Comparison of ENCODE assay signal across 26 cellular contexts in the genomic region with DNA sequence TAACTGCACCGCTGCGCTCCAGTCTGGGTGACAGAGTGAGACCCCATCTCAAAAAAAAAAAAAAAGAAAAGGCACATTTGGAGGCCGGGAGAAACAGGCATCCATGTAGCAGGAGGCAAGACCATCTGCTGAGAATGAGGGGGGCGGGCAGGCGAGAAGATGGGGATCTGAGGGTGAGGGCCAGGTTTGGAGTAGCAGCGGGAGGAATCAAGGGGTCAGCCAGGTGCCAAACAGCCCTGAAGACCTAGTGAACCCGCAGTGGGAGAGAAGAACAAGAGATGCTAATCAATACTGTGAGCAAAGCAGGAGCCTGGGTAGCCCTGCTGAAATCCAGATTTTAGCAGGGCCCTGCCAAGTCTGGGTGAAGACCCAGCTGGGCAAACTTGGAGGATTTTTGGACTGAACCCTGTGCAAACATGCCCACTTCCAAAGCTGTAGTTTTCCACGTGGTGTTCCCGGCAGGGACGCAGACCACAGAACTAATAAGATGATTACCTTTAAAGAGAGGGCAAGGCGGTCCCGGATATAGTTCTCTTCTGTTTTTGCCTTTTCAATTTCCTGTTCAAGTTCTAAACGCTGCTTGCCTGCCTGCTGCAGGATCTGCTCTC.
A peak's percentile ranks its signal among the peaks of the same experiment; 100 is the strongest.
DNase-seq lines count a peak whose midpoint lies in the region; ATAC-seq and TF ChIP-seq lines count a peak whose summit lies in the region.
"Had no signal": no experiment of that assay in that cellular context is flagged by ENCODE, and none has a peak within 500 bp of the region (broad histone marks: within the 10 kb centered on the region; RNA-seq: fewer than 3 reads in every experiment).

No MANE protein-coding gene starts in this region.

- H3K4me1 ChIP-seq in mammary epithelial cell (ENCODE audit: insufficient read depth, low read length) = peaks cover 26% of the 10 kb centered on the region
- H3K4me1 ChIP-seq in SK-N-SH (ENCODE audit: control insufficient read depth in 1 of 2, insufficient read depth in 2 of 2, low read depth in 1 of 2, low read length in 1 of 2) = peaks cover 10 to 16% of the 10 kb centered on the region in 2 experiments; a peak in 3 of 4 replicates
- H3K4me1 ChIP-seq: lower lobe of right lung, Peyer's patch, upper lobe of right lung had no signal

- TF ChIP-seq CTCF in mammary epithelial cell (conservative IDR thresholded peaks at IDR 0.05 in 1 of 2, IDR thresholded peaks at IDR 0.05 in 1 of 2; ENCODE audit: extremely low read depth in 1 of 2, insufficient read depth in 1 of 2, low read depth in 1 of 2, low read length in 2 of 2) (no peak), neural crest cell (conservative IDR thresholded peaks at IDR 0.05) (no peak), GM13976 (IDR thresholded peaks at IDR 0.05; ENCODE audit: borderline replicate concordance, control extremely low read depth, extremely low read depth, insufficient read depth, missing control alignments) (no peak), SK-N-SH (IDR thresholded peaks at IDR 0.05) (no peak)

- H3K27ac Mint-ChIP-seq in activated T-cell treated with anti-CD3 and anti-CD28 coated beads, Interleukin-2, amount 50 U/mL, for 24 hours = peak overlapping the region; percentile 60
- H3K27ac Mint-ChIP-seq in activated T-cell treated with anti-CD3 and anti-CD28 coated beads, Interleukin-2, amount 50 U/mL, for 72 hours = no peak overlapping the region
- H3K27ac Mint-ChIP-seq in neural crest cell (ENCODE audit: unreplicated experiment) = peak overlapping the region; percentile 76
- H3K27ac Mint-ChIP-seq: T-cell had no signal

- CTCF ChIA-PET in mammary epithelial cell (lab: Charles Lee; ENCODE audit: low non-redundant PET) = no interaction called here
- CTCF ChIA-PET in SK-N-SH (lab: Yijun Ruan, JAX) = interaction anchor here (1.1 to 2.3 kb wide), 5 partner anchors 16 to 452 kb away, joined by 3 to 7 read pairs (median 4); no protein-coding TSS in a partner anchor

- H3K4me3 ChIP-seq in mammary epithelial cell (replicated peaks in 1 of 3; ENCODE audit: insufficient read depth in 1 of 3, low read depth in 2 of 3, low read length in 3 of 3) (no peak overlapping the region), SK-N-SH (ENCODE audit: low read depth in 2 of 2, low read length in 1 of 2) (no peak overlapping the region)
- H3K4me3 ChIP-seq: GM12878, lower lobe of right lung, Peyer's patch, psoas muscle, upper lobe of right lung had no signal

- H4K20me1 ChIP-seq in mammary epithelial cell (ENCODE audit: insufficient read depth, low read length) (no peaks in the 10 kb centered on the region), SK-N-SH (ENCODE audit: insufficient read depth) (no peaks in the 10 kb centered on the region)

- H3K27me3 ChIP-seq in mammary epithelial cell (ENCODE audit: insufficient read depth, low read length) (no peaks in the 10 kb centered on the region), SK-N-SH (ENCODE audit: insufficient read depth) (no peaks in the 10 kb centered on the region)
- H3K27me3 ChIP-seq: Peyer's patch, upper lobe of right lung had no signal

- H2AFZ ChIP-seq in mammary epithelial cell (ENCODE audit: low read depth, low read length) = no peak overlapping the region
- no peak overlapping the region for H2AFZ ChIP-seq in SK-N-SH (ENCODE audit: low read depth)

- 93% methylated on average over 13 of the region's 13 CpGs for WGBS in mammary epithelial cell (ENCODE audit: low coverage, missing lambda C conversion rate)
- 95% methylated on average over 13 of the region's 13 CpGs for WGBS in SK-N-SH (ENCODE audit: low lambda C conversion rate)

- no peaks in the 10 kb centered on the region for H3K9me2 ChIP-seq in SK-N-SH

- ATAC-seq in activated T-cell treated with anti-CD3 and anti-CD28 coated beads, Interleukin-2, amount 50 U/mL, for 72 hours (replicated peaks in 1 of 2) = no peak
- ATAC-seq in GM19324 (IDR thresholded peaks at IDR 0.05; ENCODE audit: low FRiP score, unreplicated experiment) = no peak
- ATAC-seq: activated CD4-positive, CD25-positive, alpha-beta regulatory T cell treated with anti-CD3 and anti-CD28 coated beads, Interleukin-2, amount 50 U/mL, for 24 hours; activated T-cell treated with anti-CD3 and anti-CD28 coated beads, Interleukin-2, amount 50 U/mL, for 4 hours; GM12878; lower lobe of right lung; psoas muscle; T-cell; upper lobe of right lung had no signal

- no TSS peak for BruUV-seq in mammary epithelial cell (replicated peaks; lab: Mats Ljungman, UMichigan)

- in situ Hi-C loops in mammary epithelial cell (cut with MboI; ENCODE audit: low sequenced_read_pairs in 2 of 2) (loop anchor here in 1 of 2 donors (5.0 to 10.0 kb wide), 2 partner anchors 228 to 455 kb away; a partner anchor contains a TSS), GM13976 (cut with MboI; ENCODE audit: low sequenced_read_pairs, unreplicated experiment) (loop anchor here (10.0 kb wide), 1 partner anchor 225 kb away; no protein-coding TSS in a partner anchor)

- H3K4me1 Mint-ChIP-seq in activated T-cell treated with anti-CD3 and anti-CD28 coated beads, Interleukin-2, amount 50 U/mL, for 24 hours (ENCODE audit: low read depth) = peaks cover 20% of the 10 kb centered on the region
- peaks cover 32% of the 10 kb centered on the region for H3K4me1 Mint-ChIP-seq in activated T-cell treated with anti-CD3 and anti-CD28 coated beads, Interleukin-2, amount 50 U/mL, for 72 hours (ENCODE audit: low read depth)
- peaks cover 18% of the 10 kb centered on the region for H3K4me1 Mint-ChIP-seq in neural crest cell

- intact Hi-C loops in mammary epithelial cell (cut with micrococcal nuclease) = loop anchor here (5.0 kb wide), 1 partner anchor 58 kb away; no protein-coding TSS in a partner anchor

- H3K9me3 ChIP-seq in mammary epithelial cell (replicated peaks; ENCODE audit: insufficient read depth, low read length) = no peaks in the 10 kb centered on the region
- H3K9me3 ChIP-seq in SK-N-SH = no peaks in the 10 kb centered on the region
- H3K9me3 ChIP-seq: lower lobe of right lung, Peyer's patch, psoas muscle, upper lobe of right lung had no signal

- H3K27me3 Mint-ChIP-seq in activated T-cell treated with anti-CD3 and anti-CD28 coated beads, Interleukin-2, amount 50 U/mL, for 24 hours = no peaks in the 10 kb centered on the region
- no peaks in the 10 kb centered on the region for H3K27me3 Mint-ChIP-seq in activated T-cell treated with anti-CD3 and anti-CD28 coated beads, Interleukin-2, amount 50 U/mL, for 72 hours (ENCODE audit: low read depth)
- no peaks in the 10 kb centered on the region for H3K27me3 Mint-ChIP-seq in neural crest cell (ENCODE audit: low read depth)
- H3K27me3 Mint-ChIP-seq: B cell, T-cell had no signal

- no peak for TF ChIP-seq RAD21 in SK-N-SH (IDR thresholded peaks at IDR 0.05; ENCODE audit: low read length)

- peaks cover 10% of the 10 kb centered on the region for H3F3A ChIP-seq in SK-N-SH (replicated peaks; ENCODE audit: insufficient read depth)

- H3K4me2 ChIP-seq in mammary epithelial cell (ENCODE audit: insufficient read depth, low read depth, low read length) (no peak overlapping the region), SK-N-SH (no peak overlapping the region)

- TF ChIP-seq EP300 in SK-N-SH (IDR thresholded peaks at IDR 0.05; ENCODE audit: borderline replicate concordance in 1 of 2, low read depth in 1 of 2, low read length in 1 of 2) = no peak

- H3K4me3 Mint-ChIP-seq in activated T-cell treated with anti-CD3 and anti-CD28 coated beads, Interleukin-2, amount 50 U/mL, for 24 hours = no peak overlapping the region
- H3K4me3 Mint-ChIP-seq in activated T-cell treated with anti-CD3 and anti-CD28 coated beads, Interleukin-2, amount 50 U/mL, for 72 hours = no peak overlapping the region
- H3K4me3 Mint-ChIP-seq in neural crest cell = no peak overlapping the region
- H3K4me3 Mint-ChIP-seq: activated T-cell treated with anti-CD3 and anti-CD28 coated beads, Interleukin-2, amount 50 U/mL, for 4 hours; B cell; H9; T-cell had no signal

- DNase-seq in activated T-cell treated with anti-CD3 and anti-CD28 coated beads, Interleukin-2, amount 50 U/mL, for 24 hours = no peak
- DNase-seq in activated T-cell treated with anti-CD3 and anti-CD28 coated beads, Interleukin-2, amount 50 U/mL, for 72 hours = no peak
- DNase-seq in mammary epithelial cell (no peak), neural crest cell (ENCODE audit: low read depth, low spot score) (no peak), NOMO-1 treated with dmso at 0.1 percent for 144 hours (lab: John Stamatoyannopoulos, UW; ENCODE audit: unreplicated experiment) (no peak), GM13976 (ENCODE audit: low spot score) (no peak), SK-N-SH (no peak)
- DNase-seq: activated naive CD4-positive, alpha-beta T cell treated with Interleukin-2 at 50 U/mL for 16 hours; activated T-cell treated with anti-CD3 and anti-CD28 coated beads, Interleukin-2, amount 50 U/mL, for 4 hours; amniotic stem cell; DND-41; H9; IMR-90; kidney; lower lobe of right lung; NCI-H1417; NCI-H2081 treated with DMSO at 0.1 percent for 48 hours; Peyer's patch; psoas muscle; SIG-M5; T-cell; upper lobe of right lung had no signal

- no peak overlapping the region for H3K9ac ChIP-seq in mammary epithelial cell (ENCODE audit: insufficient read depth, low read length)
- H3K9ac ChIP-seq in SK-N-SH = no peak overlapping the region

- H3K9me3 Mint-ChIP-seq in activated T-cell treated with anti-CD3 and anti-CD28 coated beads, Interleukin-2, amount 50 U/mL, for 24 hours = no peaks in the 10 kb centered on the region
- H3K9me3 Mint-ChIP-seq in activated T-cell treated with anti-CD3 and anti-CD28 coated beads, Interleukin-2, amount 50 U/mL, for 72 hours = no peaks in the 10 kb centered on the region
- H3K9me3 Mint-ChIP-seq in neural crest cell = no peaks in the 10 kb centered on the region
- H3K9me3 Mint-ChIP-seq: activated T-cell treated with anti-CD3 and anti-CD28 coated beads, Interleukin-2, amount 50 U/mL, for 4 hours; H9; T-cell had no signal

- H3K79me2 ChIP-seq in mammary epithelial cell (ENCODE audit: insufficient read depth, low read length) = no peaks in the 10 kb centered on the region
- no peaks in the 10 kb centered on the region; the same call in 1 of the 2 replicates for H3K79me2 ChIP-seq in SK-N-SH (ENCODE audit: insufficient read depth)

- peaks cover 93% of the 10 kb centered on the region for H3K36me3 Mint-ChIP-seq in activated T-cell treated with anti-CD3 and anti-CD28 coated beads, Interleukin-2, amount 50 U/mL, for 24 hours (ENCODE audit: low read depth)
- H3K36me3 Mint-ChIP-seq in activated T-cell treated with anti-CD3 and anti-CD28 coated beads, Interleukin-2, amount 50 U/mL, for 72 hours (ENCODE audit: insufficient read depth in 2 of 2) = peaks cover 3 to 35% of the 10 kb centered on the region in 2 donors
- peaks cover 24% of the 10 kb centered on the region for H3K36me3 Mint-ChIP-seq in neural crest cell (ENCODE audit: low read depth)

- POLR2A ChIA-PET in SK-N-SH (lab: Yijun Ruan, JAX) = interaction anchor here (0.6 kb wide), 1 partner anchor 83 kb away, joined by 3 read pairs; no protein-coding TSS in a partner anchor

- dilution Hi-C loops in mammary epithelial cell (cut with HindIII; ENCODE audit: low sequenced_read_pairs) = no loop called here

- H3K36me3 ChIP-seq in mammary epithelial cell (ENCODE audit: insufficient read depth, low read length) (peaks cover 16% of the 10 kb centered on the region), SK-N-SH (replicated peaks in 1 of 2; ENCODE audit: control insufficient read depth in 1 of 2, insufficient read depth in 2 of 2, low read length in 1 of 2) (peaks cover 53 to 60% of the 10 kb centered on the region in 2 experiments)

- H3K27ac ChIP-seq in mammary epithelial cell (ENCODE audit: insufficient read depth, low read depth, low read length) (peak overlapping the region; percentile 2), SK-N-SH (ENCODE audit: low read depth in 2 of 2, low read length in 1 of 2) (no peak overlapping the region)
- H3K27ac ChIP-seq: lower lobe of right lung, Peyer's patch, psoas muscle, upper lobe of right lung had no signal
